1 cellular context compared by ENCODE assay signal in the genomic region with DNA sequence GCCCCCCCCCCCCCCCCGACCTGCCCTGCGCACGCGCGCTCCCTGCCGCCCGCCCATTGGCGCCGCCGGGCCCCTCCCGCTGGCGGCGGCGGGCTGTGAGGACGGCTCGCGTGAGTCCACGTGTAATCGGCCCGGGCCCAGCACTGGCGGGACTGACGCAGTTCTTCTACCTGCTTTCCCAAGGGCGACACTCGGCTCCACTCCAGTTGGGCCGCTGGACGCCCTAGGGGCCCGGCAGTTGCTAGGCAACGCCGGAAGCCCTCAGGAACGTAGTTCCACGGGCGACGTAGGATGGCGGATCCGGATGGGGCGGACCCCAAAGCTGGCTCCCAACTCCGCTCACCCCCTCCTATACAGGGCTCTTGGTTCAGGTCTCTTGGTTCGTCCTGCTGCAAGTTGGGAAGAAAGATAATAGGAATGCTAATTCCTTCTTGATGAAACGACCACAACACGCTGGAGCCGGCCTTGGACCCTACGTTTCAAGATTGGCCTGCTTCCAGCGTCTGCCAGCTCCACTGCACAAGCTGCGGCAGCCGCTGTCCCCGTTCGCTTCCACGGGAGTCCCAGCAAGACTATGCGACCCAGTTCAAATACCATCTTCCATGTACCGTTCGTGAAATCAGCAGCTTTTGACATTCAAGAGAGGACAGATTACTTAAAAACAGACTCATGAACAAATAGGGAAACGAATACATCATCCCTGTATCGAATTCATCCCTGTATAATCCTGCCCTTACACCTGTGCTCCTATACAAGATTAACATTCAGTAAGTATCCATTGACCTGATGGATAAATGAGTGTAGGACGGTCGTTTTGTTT.
TF ChIP-seq lines count a peak whose summit lies in the region.

No MANE protein-coding gene starts in this region.

TF ChIP-seq in HepG2, 621 proteins besides CTCF, POLR2A, EP300 and RAD21 (continued from another document):
- TF ChIP-seq ISX (CRISPR knock-in tag; conservative IDR thresholded peaks at IDR 0.05) = 0 out of 2 replicates have a peak, but pooled peaks have one; percentile 90
- peak; percentile 90 for TF ChIP-seq RFX3 (CRISPR knock-in tag; IDR thresholded peaks at IDR 0.05)
- peak; percentile 62; the same call in 1 of the 2 replicates for TF ChIP-seq FOXO1 (CRISPR knock-in tag; IDR thresholded peaks at IDR 0.05)
- TF ChIP-seq ZNF850 (CRISPR knock-in tag; conservative IDR thresholded peaks at IDR 0.05) = 0 out of 2 replicates have a peak, but pooled peaks have one; percentile 80
- 0 out of 2 replicates have a peak, but pooled peaks have one; percentile 45 for TF ChIP-seq BRD4 (CRISPR knock-in tag; IDR thresholded peaks at IDR 0.05)
- TF ChIP-seq, protein P1, sequence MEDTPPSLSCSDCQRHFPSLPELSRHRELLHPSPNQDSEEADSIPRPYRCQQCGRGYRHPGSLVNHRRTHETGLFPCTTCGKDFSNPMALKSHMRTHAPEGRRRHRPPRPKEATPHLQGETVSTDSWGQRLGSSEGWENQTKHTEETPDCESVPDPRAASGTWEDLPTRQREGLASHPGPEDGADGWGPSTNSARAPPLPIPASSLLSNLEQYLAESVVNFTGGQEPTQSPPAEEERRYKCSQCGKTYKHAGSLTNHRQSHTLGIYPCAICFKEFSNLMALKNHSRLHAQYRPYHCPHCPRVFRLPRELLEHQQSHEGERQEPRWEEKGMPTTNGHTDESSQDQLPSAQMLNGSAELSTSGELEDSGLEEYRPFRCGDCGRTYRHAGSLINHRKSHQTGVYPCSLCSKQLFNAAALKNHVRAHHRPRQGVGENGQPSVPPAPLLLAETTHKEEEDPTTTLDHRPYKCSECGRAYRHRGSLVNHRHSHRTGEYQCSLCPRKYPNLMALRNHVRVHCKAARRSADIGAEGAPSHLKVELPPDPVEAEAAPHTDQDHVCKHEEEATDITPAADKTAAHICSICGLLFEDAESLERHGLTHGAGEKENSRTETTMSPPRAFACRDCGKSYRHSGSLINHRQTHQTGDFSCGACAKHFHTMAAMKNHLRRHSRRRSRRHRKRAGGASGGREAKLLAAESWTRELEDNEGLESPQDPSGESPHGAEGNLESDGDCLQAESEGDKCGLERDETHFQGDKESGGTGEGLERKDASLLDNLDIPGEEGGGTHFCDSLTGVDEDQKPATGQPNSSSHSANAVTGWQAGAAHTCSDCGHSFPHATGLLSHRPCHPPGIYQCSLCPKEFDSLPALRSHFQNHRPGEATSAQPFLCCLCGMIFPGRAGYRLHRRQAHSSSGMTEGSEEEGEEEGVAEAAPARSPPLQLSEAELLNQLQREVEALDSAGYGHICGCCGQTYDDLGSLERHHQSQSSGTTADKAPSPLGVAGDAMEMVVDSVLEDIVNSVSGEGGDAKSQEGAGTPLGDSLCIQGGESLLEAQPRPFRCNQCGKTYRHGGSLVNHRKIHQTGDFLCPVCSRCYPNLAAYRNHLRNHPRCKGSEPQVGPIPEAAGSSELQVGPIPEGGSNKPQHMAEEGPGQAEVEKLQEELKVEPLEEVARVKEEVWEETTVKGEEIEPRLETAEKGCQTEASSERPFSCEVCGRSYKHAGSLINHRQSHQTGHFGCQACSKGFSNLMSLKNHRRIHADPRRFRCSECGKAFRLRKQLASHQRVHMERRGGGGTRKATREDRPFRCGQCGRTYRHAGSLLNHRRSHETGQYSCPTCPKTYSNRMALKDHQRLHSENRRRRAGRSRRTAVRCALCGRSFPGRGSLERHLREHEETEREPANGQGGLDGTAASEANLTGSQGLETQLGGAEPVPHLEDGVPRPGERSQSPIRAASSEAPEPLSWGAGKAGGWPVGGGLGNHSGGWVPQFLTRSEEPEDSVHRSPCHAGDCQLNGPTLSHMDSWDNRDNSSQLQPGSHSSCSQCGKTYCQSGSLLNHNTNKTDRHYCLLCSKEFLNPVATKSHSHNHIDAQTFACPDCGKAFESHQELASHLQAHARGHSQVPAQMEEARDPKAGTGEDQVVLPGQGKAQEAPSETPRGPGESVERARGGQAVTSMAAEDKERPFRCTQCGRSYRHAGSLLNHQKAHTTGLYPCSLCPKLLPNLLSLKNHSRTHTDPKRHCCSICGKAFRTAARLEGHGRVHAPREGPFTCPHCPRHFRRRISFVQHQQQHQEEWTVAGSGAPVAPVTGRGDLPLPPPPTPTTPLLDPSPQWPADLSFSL (CRISPR knock-in tag; IDR thresholded peaks at IDR 0.05) = no peak
- TF ChIP-seq TCF12 (IDR thresholded peaks at IDR 0.05) = no peak
- TF ChIP-seq TCF12 (CRISPR knock-in tag; IDR thresholded peaks at IDR 0.05) = 0 out of 2 replicates have a peak, but pooled peaks have one; percentile 27
- TF ChIP-seq, protein P2, sequence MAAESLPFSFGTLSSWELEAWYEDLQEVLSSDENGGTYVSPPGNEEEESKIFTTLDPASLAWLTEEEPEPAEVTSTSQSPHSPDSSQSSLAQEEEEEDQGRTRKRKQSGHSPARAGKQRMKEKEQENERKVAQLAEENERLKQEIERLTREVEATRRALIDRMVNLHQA (CRISPR knock-in tag; IDR thresholded peaks at IDR 0.05) = no peak
- peak; percentile 77; the same call in 1 of the 2 replicates for TF ChIP-seq SPEN (CRISPR knock-in tag; IDR thresholded peaks at IDR 0.05; ENCODE audit: low read depth)
- TF ChIP-seq KDM2A (CRISPR knock-in tag; IDR thresholded peaks at IDR 0.05; ENCODE audit: borderline replicate concordance, low read depth) = peak; percentile 95
- no peak for TF ChIP-seq HNF4G (IDR thresholded peaks at IDR 0.05; ENCODE audit: borderline replicate concordance, low read depth, low read length)
- TF ChIP-seq HNF4G (CRISPR knock-in tag; IDR thresholded peaks at IDR 0.05; ENCODE audit: borderline replicate concordance, low read depth) = peak; percentile 24; the same call in 1 of the 2 replicates
- TF ChIP-seq ZNF235 (CRISPR knock-in tag; IDR thresholded peaks at IDR 0.05; ENCODE audit: borderline replicate concordance) = peak; percentile 84; the same call in 1 of the 2 replicates
- TF ChIP-seq, protein P3, sequence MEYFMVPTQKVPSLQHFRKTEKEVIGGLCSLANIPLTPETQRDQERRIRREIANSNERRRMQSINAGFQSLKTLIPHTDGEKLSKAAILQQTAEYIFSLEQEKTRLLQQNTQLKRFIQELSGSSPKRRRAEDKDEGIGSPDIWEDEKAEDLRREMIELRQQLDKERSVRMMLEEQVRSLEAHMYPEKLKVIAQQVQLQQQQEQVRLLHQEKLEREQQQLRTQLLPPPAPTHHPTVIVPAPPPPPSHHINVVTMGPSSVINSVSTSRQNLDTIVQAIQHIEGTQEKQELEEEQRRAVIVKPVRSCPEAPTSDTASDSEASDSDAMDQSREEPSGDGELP (IDR thresholded peaks at IDR 0.05; ENCODE audit: borderline replicate concordance, low read depth) = no peak
TF ChIP-seq in HepG2: peak in this region for 365.
